In the genomic region with DNA sequence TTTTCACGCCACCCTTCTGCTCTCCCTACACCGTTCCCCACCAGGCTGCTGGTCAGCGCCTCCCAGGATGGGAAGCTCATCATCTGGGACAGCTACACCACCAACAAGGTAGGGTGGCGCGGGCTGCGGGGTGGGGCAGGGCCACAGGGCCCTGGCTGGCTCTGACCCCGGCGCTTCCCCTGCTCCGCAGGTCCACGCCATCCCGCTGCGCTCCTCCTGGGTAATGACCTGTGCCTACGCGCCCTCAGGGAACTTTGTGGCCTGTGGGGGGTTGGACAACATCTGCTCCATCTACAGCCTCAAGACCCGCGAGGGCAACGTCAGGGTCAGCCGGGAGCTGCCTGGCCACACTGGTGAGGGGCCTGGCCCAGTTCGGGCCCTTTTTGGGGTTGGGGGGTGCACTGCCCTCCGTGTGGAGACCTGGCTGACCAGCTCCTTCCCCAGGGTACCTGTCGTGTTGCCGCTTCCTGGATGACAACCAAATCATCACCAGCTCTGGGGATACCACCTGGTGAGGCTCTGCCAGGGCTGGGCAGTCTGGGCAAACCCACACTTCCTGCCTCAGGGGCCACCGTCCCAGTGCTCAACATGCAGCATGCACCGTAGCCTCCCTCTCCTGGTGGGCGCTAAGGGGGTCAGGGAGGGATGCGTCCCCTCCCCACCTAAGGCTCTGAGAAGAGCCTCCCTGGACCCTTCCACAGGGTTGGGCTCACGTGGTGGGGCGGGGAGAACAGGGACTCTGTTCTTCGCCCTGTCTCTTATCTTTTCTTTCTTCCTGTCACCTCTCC, we compare ENCODE assay signal across 1 cellular context.
TF ChIP-seq lines count a peak whose summit lies in the region.

No MANE protein-coding gene starts in this region.

TF ChIP-seq in HEK293, 187 proteins besides CTCF, POLR2A, EP300 and RAD21:
- TF ChIP-seq, protein P1, sequence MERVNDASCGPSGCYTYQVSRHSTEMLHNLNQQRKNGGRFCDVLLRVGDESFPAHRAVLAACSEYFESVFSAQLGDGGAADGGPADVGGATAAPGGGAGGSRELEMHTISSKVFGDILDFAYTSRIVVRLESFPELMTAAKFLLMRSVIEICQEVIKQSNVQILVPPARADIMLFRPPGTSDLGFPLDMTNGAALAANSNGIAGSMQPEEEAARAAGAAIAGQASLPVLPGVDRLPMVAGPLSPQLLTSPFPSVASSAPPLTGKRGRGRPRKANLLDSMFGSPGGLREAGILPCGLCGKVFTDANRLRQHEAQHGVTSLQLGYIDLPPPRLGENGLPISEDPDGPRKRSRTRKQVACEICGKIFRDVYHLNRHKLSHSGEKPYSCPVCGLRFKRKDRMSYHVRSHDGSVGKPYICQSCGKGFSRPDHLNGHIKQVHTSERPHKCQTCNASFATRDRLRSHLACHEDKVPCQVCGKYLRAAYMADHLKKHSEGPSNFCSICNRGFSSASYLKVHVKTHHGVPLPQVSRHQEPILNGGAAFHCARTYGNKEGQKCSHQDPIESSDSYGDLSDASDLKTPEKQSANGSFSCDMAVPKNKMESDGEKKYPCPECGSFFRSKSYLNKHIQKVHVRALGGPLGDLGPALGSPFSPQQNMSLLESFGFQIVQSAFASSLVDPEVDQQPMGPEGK (tag by site-specific recombination; IDR thresholded peaks at IDR 0.05) = no peak
- no peak for TF ChIP-seq ZNF530 (tag by site-specific recombination; IDR thresholded peaks at IDR 0.05; ENCODE audit: low read depth)
- TF ChIP-seq, protein P2, sequence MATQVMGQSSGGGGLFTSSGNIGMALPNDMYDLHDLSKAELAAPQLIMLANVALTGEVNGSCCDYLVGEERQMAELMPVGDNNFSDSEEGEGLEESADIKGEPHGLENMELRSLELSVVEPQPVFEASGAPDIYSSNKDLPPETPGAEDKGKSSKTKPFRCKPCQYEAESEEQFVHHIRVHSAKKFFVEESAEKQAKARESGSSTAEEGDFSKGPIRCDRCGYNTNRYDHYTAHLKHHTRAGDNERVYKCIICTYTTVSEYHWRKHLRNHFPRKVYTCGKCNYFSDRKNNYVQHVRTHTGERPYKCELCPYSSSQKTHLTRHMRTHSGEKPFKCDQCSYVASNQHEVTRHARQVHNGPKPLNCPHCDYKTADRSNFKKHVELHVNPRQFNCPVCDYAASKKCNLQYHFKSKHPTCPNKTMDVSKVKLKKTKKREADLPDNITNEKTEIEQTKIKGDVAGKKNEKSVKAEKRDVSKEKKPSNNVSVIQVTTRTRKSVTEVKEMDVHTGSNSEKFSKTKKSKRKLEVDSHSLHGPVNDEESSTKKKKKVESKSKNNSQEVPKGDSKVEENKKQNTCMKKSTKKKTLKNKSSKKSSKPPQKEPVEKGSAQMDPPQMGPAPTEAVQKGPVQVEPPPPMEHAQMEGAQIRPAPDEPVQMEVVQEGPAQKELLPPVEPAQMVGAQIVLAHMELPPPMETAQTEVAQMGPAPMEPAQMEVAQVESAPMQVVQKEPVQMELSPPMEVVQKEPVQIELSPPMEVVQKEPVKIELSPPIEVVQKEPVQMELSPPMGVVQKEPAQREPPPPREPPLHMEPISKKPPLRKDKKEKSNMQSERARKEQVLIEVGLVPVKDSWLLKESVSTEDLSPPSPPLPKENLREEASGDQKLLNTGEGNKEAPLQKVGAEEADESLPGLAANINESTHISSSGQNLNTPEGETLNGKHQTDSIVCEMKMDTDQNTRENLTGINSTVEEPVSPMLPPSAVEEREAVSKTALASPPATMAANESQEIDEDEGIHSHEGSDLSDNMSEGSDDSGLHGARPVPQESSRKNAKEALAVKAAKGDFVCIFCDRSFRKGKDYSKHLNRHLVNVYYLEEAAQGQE (tag by site-specific recombination; IDR thresholded peaks at IDR 0.05) = peak; percentile 83
- TF ChIP-seq, protein P3, sequence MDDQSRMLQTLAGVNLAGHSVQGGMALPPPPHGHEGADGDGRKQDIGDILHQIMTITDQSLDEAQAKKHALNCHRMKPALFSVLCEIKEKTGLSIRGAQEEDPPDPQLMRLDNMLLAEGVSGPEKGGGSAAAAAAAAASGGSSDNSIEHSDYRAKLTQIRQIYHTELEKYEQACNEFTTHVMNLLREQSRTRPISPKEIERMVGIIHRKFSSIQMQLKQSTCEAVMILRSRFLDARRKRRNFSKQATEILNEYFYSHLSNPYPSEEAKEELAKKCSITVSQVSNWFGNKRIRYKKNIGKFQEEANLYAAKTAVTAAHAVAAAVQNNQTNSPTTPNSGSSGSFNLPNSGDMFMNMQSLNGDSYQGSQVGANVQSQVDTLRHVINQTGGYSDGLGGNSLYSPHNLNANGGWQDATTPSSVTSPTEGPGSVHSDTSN (CRISPR knock-in tag; IDR thresholded peaks at IDR 0.05) = 0 out of 2 replicates have a peak, but pooled peaks have one; percentile 18
- no peak for TF ChIP-seq ZNF626 (tag by site-specific recombination; IDR thresholded peaks at IDR 0.05)
- no peak for TF ChIP-seq ZNF596 (tag by site-specific recombination; IDR thresholded peaks at IDR 0.05)
- TF ChIP-seq, protein P4, sequence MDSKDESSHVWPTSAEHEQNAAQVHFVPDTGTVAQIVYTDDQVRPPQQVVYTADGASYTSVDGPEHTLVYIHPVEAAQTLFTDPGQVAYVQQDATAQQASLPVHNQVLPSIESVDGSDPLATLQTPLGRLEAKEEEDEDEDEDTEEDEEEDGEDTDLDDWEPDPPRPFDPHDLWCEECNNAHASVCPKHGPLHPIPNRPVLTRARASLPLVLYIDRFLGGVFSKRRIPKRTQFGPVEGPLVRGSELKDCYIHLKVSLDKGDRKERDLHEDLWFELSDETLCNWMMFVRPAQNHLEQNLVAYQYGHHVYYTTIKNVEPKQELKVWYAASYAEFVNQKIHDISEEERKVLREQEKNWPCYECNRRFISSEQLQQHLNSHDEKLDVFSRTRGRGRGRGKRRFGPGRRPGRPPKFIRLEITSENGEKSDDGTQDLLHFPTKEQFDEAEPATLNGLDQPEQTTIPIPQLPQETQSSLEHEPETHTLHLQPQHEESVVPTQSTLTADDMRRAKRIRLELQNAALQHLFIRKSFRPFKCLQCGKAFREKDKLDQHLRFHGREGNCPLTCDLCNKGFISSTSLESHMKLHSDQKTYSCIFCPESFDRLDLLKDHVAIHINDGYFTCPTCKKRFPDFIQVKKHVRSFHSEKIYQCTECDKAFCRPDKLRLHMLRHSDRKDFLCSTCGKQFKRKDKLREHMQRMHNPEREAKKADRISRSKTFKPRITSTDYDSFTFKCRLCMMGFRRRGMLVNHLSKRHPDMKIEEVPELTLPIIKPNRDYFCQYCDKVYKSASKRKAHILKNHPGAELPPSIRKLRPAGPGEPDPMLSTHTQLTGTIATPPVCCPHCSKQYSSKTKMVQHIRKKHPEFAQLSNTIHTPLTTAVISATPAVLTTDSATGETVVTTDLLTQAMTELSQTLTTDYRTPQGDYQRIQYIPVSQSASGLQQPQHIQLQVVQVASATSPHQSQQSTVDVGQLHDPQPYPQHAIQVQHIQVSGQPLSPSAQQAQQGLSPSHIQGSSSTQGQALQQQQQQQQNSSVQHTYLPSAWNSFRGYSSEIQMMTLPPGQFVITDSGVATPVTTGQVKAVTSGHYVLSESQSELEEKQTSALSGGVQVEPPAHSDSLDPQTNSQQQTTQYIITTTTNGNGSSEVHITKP (tag by site-specific recombination; IDR thresholded peaks at IDR 0.05) = peak; percentile 16; the same call in 1 of the 2 replicates
